20 cellular contexts compared by ENCODE assay signal in genomic region chr2:187118331-187119099, GRCh38.
DNase-seq lines count a peak whose midpoint lies in the region; ATAC-seq and TF ChIP-seq lines count a peak whose summit lies in the region.
"Had no signal": no experiment of that assay in that cellular context is flagged by ENCODE, and none has a peak within 500 bp of the region (broad histone marks: within the 10 kb centered on the region; RNA-seq: fewer than 3 reads in every experiment).

No MANE protein-coding gene starts in this region.

- no peak overlapping the region for H3K23ac ChIP-seq in mesendoderm (ENCODE audit: low read length)

- in situ Hi-C loops in SK-MEL-5 (cut with HindIII; ENCODE audit: low pct_unique_long_range_greater_than_20kb, low sequenced_read_pairs): no loop called here

- H3K4me2 ChIP-seq in mesendoderm (ENCODE audit: low read length): no peak overlapping the region
- H3K4me2 ChIP-seq: KMS-11, SK-N-SH had no signal

- no peak for ATAC-seq in left cardiac atrium

- no CpG with 5 or more reads among the region's 10 CpGs for WGBS in mesendoderm (ENCODE audit: extremely low coverage, insufficient coverage, low lambda C conversion rate)
- WGBS in testis, 2 donors: 67 to 81% methylated on average over 10 of the region's 10 CpGs

- no peak overlapping the region for H2AK5ac ChIP-seq in mesendoderm (ENCODE audit: low read length)

- H4K8ac ChIP-seq in mesendoderm (ENCODE audit: low read depth, low read length): no peak overlapping the region

- H3K18ac ChIP-seq in mesendoderm (ENCODE audit: low read length): no peak overlapping the region

- no peak overlapping the region for H2BK120ac ChIP-seq in mesendoderm (ENCODE audit: low read depth, low read length)

- CTCF ChIA-PET in GM10248 (lab: Yijun Ruan, JAX): no interaction called here

- H3K79me1 ChIP-seq in mesendoderm (ENCODE audit: low read length): no peaks in the 10 kb centered on the region

- peak; percentile 50 for DNase-seq in SK-MEL-5 (ENCODE audit: low read depth, low spot score)
- peak; percentile 38 to 70 for DNase-seq in dermis microvascular lymphatic vessel endothelial cell (ENCODE audit: low read depth in 2 of 2)
- DNase-seq in mesendoderm: no peak
- peak; percentile 16 for DNase-seq in testis
- DNase-seq in left cardiac atrium: no peak
- DNase-seq in GM10248 (ENCODE audit: extremely low spot score): no peak
- no peak for DNase-seq in kidney glomerular epithelial cell (lab: John Stamatoyannopoulos, UW)
- DNase-seq: BE2C, H7, NCI-H1048, NCI-H1694, NCI-H2081, NCI-H226, NCI-H510A, NCI-H69, SHP77, SK-N-SH, SW 1271 had no signal

- H3K9me3 ChIP-seq in testis: no peaks in the 10 kb centered on the region
- H3K9me3 ChIP-seq: BE2C, SK-N-SH had no signal

- TF ChIP-seq POLR2A in testis (IDR thresholded peaks at IDR 0.05): no peak

- TF ChIP-seq CTCF in testis (IDR thresholded peaks at IDR 0.05) (no peak), GM10248 (IDR thresholded peaks at IDR 0.05; ENCODE audit: control extremely low read depth, extremely low read depth, low read depth, missing control alignments) (no peak)

- H2BK5ac ChIP-seq in mesendoderm (ENCODE audit: low read length): no peak overlapping the region

- intact Hi-C loops in testis (cut with DNase I; ENCODE audit: low total_unique reads) (no loop called here), left cardiac atrium (cut with DNase I) (no loop called here)

- peak overlapping the region; percentile 24 for H3K4ac ChIP-seq in mesendoderm (ENCODE audit: low read depth, low read length)

- H3K56ac ChIP-seq in mesendoderm (ENCODE audit: low read length): no peak overlapping the region

- H3K79me2 ChIP-seq in mesendoderm (ENCODE audit: control insufficient read depth, insufficient read depth, low read length): no peaks in the 10 kb centered on the region

- no peak overlapping the region for H3K4me3 ChIP-seq in mesendoderm (ENCODE audit: low read length)
- H3K4me3 ChIP-seq in testis: no peak overlapping the region

- H3K36me3 ChIP-seq in mesendoderm (ENCODE audit: control insufficient read depth, insufficient read depth, low read length) (no peaks in the 10 kb centered on the region), testis (ENCODE audit: low read depth, missing control alignments) (no peaks in the 10 kb centered on the region)
- H3K36me3 ChIP-seq: BE2C had no signal

- H3K4me1 ChIP-seq in mesendoderm (ENCODE audit: control insufficient read depth, low read depth, low read length) (no peaks in the 10 kb centered on the region), testis (no peaks in the 10 kb centered on the region)
- H3K4me1 ChIP-seq: BE2C had no signal

- no peak overlapping the region for H2BK15ac ChIP-seq in mesendoderm (replicated peaks; ENCODE audit: low read depth)

- no peak overlapping the region for H3K9ac ChIP-seq in mesendoderm (ENCODE audit: low read length)
- H3K9ac ChIP-seq: KMS-11, SK-N-SH had no signal

- POLR2A ChIA-PET in GM10248 (lab: Yijun Ruan, JAX): no interaction called here

- H3K27me3 ChIP-seq in mesendoderm (ENCODE audit: insufficient read depth, low read length, poor library complexity) (no peaks in the 10 kb centered on the region), testis (no peaks in the 10 kb centered on the region)
- H3K27me3 ChIP-seq: BE2C had no signal

- no peak overlapping the region for H4K5ac ChIP-seq in mesendoderm (ENCODE audit: low read length)

- H3K27ac ChIP-seq in mesendoderm (ENCODE audit: low read depth, low read length) (no peak overlapping the region), testis (no peak overlapping the region)
- H3K27ac ChIP-seq: KMS-11, RWPE1 had no signal

Comparison
In these comparisons a context has a peak if more than half of its experiments do, and no peak if none do; other contexts are left out.
1. DNase-seq: peak in SK-MEL-5 (single experiment), dermis microvascular lymphatic vessel endothelial cell (2 of 2) and testis (single experiment); none in mesendoderm (single experiment), left cardiac atrium (single experiment), GM10248 (single experiment) and kidney glomerular epithelial cell (single experiment).